Comparison of ENCODE assay signal across 8 cellular contexts in genomic region chr22:44684506-44685383, GRCh38. TPM values are rescaled to one million over a fixed set of nuclear protein-coding genes. Genes with fewer than 3 reads are reported as not detected.
DNase-seq lines count a peak whose midpoint lies in the region; ATAC-seq and TF ChIP-seq lines count a peak whose summit lies in the region.

No MANE protein-coding gene starts in this region.

- TF ChIP-seq CTCF in LNCAP (IDR thresholded peaks at IDR 0.05) (peak; percentile 97), upper lobe of right lung (IDR thresholded peaks at IDR 0.05) (peak; percentile 96)

- H3K9ac ChIP-seq in trophoblast cell (ENCODE audit: low read length) = no peak overlapping the region

- DNase-seq in DMS114 treated with DMSO at 0.1 percent for 48 hours (lab: John Stamatoyannopoulos, UW; ENCODE audit: unreplicated experiment) = peak; percentile 56
- peak; percentile 96 for DNase-seq in SK-MEL-5 (ENCODE audit: low read depth, low spot score)
- DNase-seq in activated naive CD4-positive, alpha-beta T cell treated with Interleukin-2 at 50 U/mL for 16 hours = peak; percentile 87
- DNase-seq in globus pallidus (ENCODE audit: low spot score) = peak; percentile 57
- peak; percentile 90 to 94 for DNase-seq in trophoblast cell
- DNase-seq in upper lobe of right lung = peak; percentile 90

- no CpG with 5 or more reads among the region's 23 CpGs for WGBS in trophoblast cell (ENCODE audit: extremely low coverage, insufficient coverage, insufficient read length)

- H3K4me3 ChIP-seq in trophoblast cell (ENCODE audit: low read depth, low read length) = no peak overlapping the region
- H3K4me3 ChIP-seq in upper lobe of right lung = no peak overlapping the region

- no peak overlapping the region for H3K4ac ChIP-seq in trophoblast cell (ENCODE audit: low read depth, low read length)

- H3K9me3 ChIP-seq in trophoblast cell (ENCODE audit: insufficient read depth, low read depth, low read length) = no peaks in the 10 kb centered on the region
- no peaks in the 10 kb centered on the region for H3K9me3 ChIP-seq in upper lobe of right lung

- H4K91ac ChIP-seq in trophoblast cell (ENCODE audit: low read depth, low read length) = peak overlapping the region; percentile 53

- H3K23ac ChIP-seq in trophoblast cell (ENCODE audit: low read length) = no peak overlapping the region

- H3K27ac ChIP-seq in trophoblast cell (ENCODE audit: low read depth, low read length) (peak overlapping the region; percentile 42), upper lobe of right lung (no peak overlapping the region)

- H3K4me1 ChIP-seq in trophoblast cell (ENCODE audit: control insufficient read depth in 1 of 2, insufficient read depth in 2 of 2, low read length in 2 of 2) (peaks cover 19 to 23% of the 10 kb centered on the region in 2 experiments), upper lobe of right lung (peaks cover 17% of the 10 kb centered on the region)

- H2AK5ac ChIP-seq in trophoblast cell (ENCODE audit: low read length) = peak overlapping the region; percentile 13

- H3K79me1 ChIP-seq in trophoblast cell (ENCODE audit: low read length) = peaks cover 12% of the 10 kb centered on the region

- peak overlapping the region; percentile 55 for H2BK12ac ChIP-seq in trophoblast cell (ENCODE audit: low read length)

- H3K27me3 ChIP-seq in trophoblast cell (ENCODE audit: insufficient read depth, low read length) (no peaks in the 10 kb centered on the region), upper lobe of right lung (no peaks in the 10 kb centered on the region)

- peak overlapping the region; percentile 12 for H2AFZ ChIP-seq in trophoblast cell (ENCODE audit: insufficient read depth, low read length, poor library complexity)

- H3K36me3 ChIP-seq in trophoblast cell (ENCODE audit: control insufficient read depth in 1 of 2, insufficient read depth in 2 of 2, low read length in 2 of 2) = no peaks in the 10 kb centered on the region
- no peaks in the 10 kb centered on the region for H3K36me3 ChIP-seq in upper lobe of right lung

- H3K18ac ChIP-seq in trophoblast cell (ENCODE audit: low read length) = peak overlapping the region; percentile 31

- H2BK120ac ChIP-seq in trophoblast cell (ENCODE audit: insufficient read depth, low read length, poor library complexity) = peak overlapping the region; percentile 19

- intact Hi-C loops in upper lobe of right lung (cut with DNase I) = no loop called here

- H3K4me2 ChIP-seq in trophoblast cell (ENCODE audit: low read length) = peak overlapping the region; percentile 30

- no peaks in the 10 kb centered on the region for H3K79me2 ChIP-seq in trophoblast cell (ENCODE audit: control insufficient read depth, insufficient read depth, low read length, poor library complexity)

- H4K8ac ChIP-seq in trophoblast cell (ENCODE audit: low read depth, low read length) = peak overlapping the region; percentile 15

- in situ Hi-C loops in SK-MEL-5 (cut with HindIII; ENCODE audit: low pct_unique_long_range_greater_than_20kb, low sequenced_read_pairs) = no loop called here

- ATAC-seq in GM21576 (IDR thresholded peaks at IDR 0.05; ENCODE audit: unreplicated experiment) (peak; percentile 47), upper lobe of right lung (peak; percentile 96)

- H2BK5ac ChIP-seq in trophoblast cell (ENCODE audit: low read depth, low read length, poor library complexity) = peak overlapping the region; percentile 29

- peak overlapping the region; percentile 38 for H3K14ac ChIP-seq in trophoblast cell (ENCODE audit: low read length)

- no peak overlapping the region for H4K12ac ChIP-seq in trophoblast cell (ENCODE audit: low read depth, low read length)

RNA-seq across cellular contexts. Expression of gene PRR5, which starts 17.3 kb away (rescaled TPM):
- 11.1 and 11.3 TPM in 2 replicates for total RNA-seq in SK-MEL-5 (2014; rRNA removed; shearing (Covaris generic))
- polyA plus RNA-seq in SK-MEL-5 (2015; cell fraction: cytosol; rRNA removed) = 30.5 and 35.3 TPM in 2 replicates
- 32.2 and 39.5 TPM in 2 replicates for polyA plus RNA-seq in SK-MEL-5 (2015; cell fraction: nucleus; rRNA removed)
- polyA plus RNA-seq in trophoblast cell (2013) = 60.6 and 63.8 TPM in 2 replicates
- total RNA-seq in upper lobe of right lung = 13.6 TPM
